Comparison of ENCODE assay signal across 21 cellular contexts in genomic region chr14:85221832-85222231, GRCh38.
"Had no signal": no experiment of that assay in that cellular context is flagged by ENCODE, and none has a peak within 500 bp of the region (broad histone marks: within the 10 kb centered on the region; RNA-seq: fewer than 3 reads in every experiment).

No MANE protein-coding gene starts in this region.

- H3K27me3 ChIP-seq: body of pancreas, gastrocnemius medialis, left lung, spleen, tibial nerve had no signal

- H3K4me3 ChIP-seq: body of pancreas, gastrocnemius medialis, left lung, mucosa of descending colon, spleen, tibial nerve had no signal

- H3K4me1 ChIP-seq: body of pancreas, gastrocnemius medialis, left lung, spleen, tibial nerve had no signal

- H3K27ac ChIP-seq: body of pancreas, gastrocnemius medialis, left lung, spleen, tibial nerve, WERI-Rb-1 had no signal

- H3K9me3 ChIP-seq: body of pancreas, gastrocnemius medialis, left lung, mucosa of descending colon, tibial nerve had no signal

- DNase-seq: activated CD4-positive, alpha-beta T cell treated with anti-CD3 and anti-CD28 coated beads for 48 hours; activated CD4-positive, alpha-beta T cell treated with anti-CD3 and anti-CD28 coated beads, Interleukin-2, amount 50 U/mL, for 48 hours; activated CD8-positive, alpha-beta memory T cell treated with anti-CD3 and anti-CD28 coated beads for 24 hours; activated effector memory CD4-positive, alpha-beta T cell treated with Interleukin-2 at 50 U/mL for 16 hours; activated naive CD4-positive, alpha-beta T cell treated with Interleukin-2 at 50 U/mL for 16 hours; anterior cingulate cortex; dermis blood vessel endothelial cell; effector CD4-positive, alpha-beta T cell; gastrocnemius medialis; glutamatergic neuron; left lung; mucosa of descending colon; posterior cingulate gyrus; right cardiac atrium; spleen; stimulated activated naive CD4-positive, alpha-beta T cell; WERI-Rb-1 had no signal

- ATAC-seq: activated CD4-positive, CD25-positive, alpha-beta regulatory T cell treated with anti-CD3 and anti-CD28 coated beads, Interleukin-2, amount 50 U/mL, for 24 hours; body of pancreas; gastrocnemius medialis; left lung; mucosa of descending colon; natural killer cell treated with Interleukin-12 subunit alpha and Interleukin-12 subunit beta and Interleukin-15 and Interleukin-18, amount 100 ng/mL, for 72 hours; right cardiac atrium had no signal

- H3K36me3 ChIP-seq: gastrocnemius medialis, left lung, spleen, tibial nerve, WERI-Rb-1 had no signal
